ENCODE assay signal across 14 cellular contexts in the genomic region with DNA sequence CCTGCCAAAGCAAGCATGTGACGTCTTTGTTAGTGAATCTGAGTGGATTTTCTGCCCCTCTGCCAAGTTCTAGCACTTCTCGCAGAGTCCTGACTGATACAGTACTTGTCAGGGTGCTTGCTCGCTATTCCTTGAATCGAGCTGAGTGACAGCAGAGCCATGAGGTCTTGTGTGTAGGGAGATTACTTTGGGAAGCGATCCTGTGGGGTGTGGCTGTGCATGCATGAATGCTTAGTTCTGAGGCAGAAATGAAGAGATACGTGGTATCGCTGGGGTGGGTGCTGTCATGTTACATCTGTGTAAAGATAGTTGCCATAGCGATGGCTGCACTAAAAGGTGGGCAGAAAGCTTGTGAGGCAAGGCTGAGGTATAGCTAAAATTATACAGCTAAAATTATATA. TPM values are rescaled to one million over a fixed set of nuclear protein-coding genes. Genes with fewer than 3 reads are reported as not detected.
DNase-seq lines count a peak whose midpoint lies in the region.
"Had no signal": no experiment of that assay in that cellular context is flagged by ENCODE, and none has a peak within 500 bp of the region (broad histone marks: within the 10 kb centered on the region; RNA-seq: fewer than 3 reads in every experiment).

No MANE protein-coding gene starts in this region.

- H3K4me3 Mint-ChIP-seq in activated naive CD4-positive, alpha-beta T cell treated with anti-CD3 and anti-CD28 coated beads for 36 hours = no peak overlapping the region
- no peak overlapping the region for H3K4me3 Mint-ChIP-seq in activated CD4-positive, alpha-beta memory T cell treated with anti-CD3 and anti-CD28 coated beads, Interleukin-2, amount 10 ng/mL, durations not matched to agents 7 days and 5 days
- H3K4me3 Mint-ChIP-seq: CD4-positive, alpha-beta T cell; GM23338 had no signal

- intact Hi-C loops in activated naive CD4-positive, alpha-beta T cell treated with anti-CD3 and anti-CD28 coated beads for 36 hours (cut with micrococcal nuclease) = no loop called here

- no peaks in the 10 kb centered on the region for H3K9me3 Mint-ChIP-seq in activated naive CD4-positive, alpha-beta T cell treated with anti-CD3 and anti-CD28 coated beads for 36 hours
- no peaks in the 10 kb centered on the region for H3K9me3 Mint-ChIP-seq in activated CD4-positive, alpha-beta memory T cell treated with anti-CD3 and anti-CD28 coated beads, Interleukin-2, amount 10 ng/mL, durations not matched to agents 7 days and 5 days
- H3K9me3 Mint-ChIP-seq: CD4-positive, alpha-beta T cell; GM23338 had no signal

- H3K4me1 Mint-ChIP-seq in activated naive CD4-positive, alpha-beta T cell treated with anti-CD3 and anti-CD28 coated beads for 36 hours (ENCODE audit: low read depth) = peaks cover 13% of the 10 kb centered on the region
- H3K4me1 Mint-ChIP-seq in activated CD4-positive, alpha-beta memory T cell treated with anti-CD3 and anti-CD28 coated beads, Interleukin-2, amount 10 ng/mL, durations not matched to agents 7 days and 5 days = peaks cover 14% of the 10 kb centered on the region
- H3K4me1 Mint-ChIP-seq: GM23338 had no signal

- no peaks in the 10 kb centered on the region for H3K27me3 Mint-ChIP-seq in activated naive CD4-positive, alpha-beta T cell treated with anti-CD3 and anti-CD28 coated beads for 36 hours (ENCODE audit: low read depth)
- H3K27me3 Mint-ChIP-seq in activated CD4-positive, alpha-beta memory T cell treated with anti-CD3 and anti-CD28 coated beads, Interleukin-2, amount 10 ng/mL, durations not matched to agents 7 days and 5 days = no peaks in the 10 kb centered on the region
- H3K27me3 Mint-ChIP-seq: CD4-positive, alpha-beta T cell had no signal

- peak overlapping the region; percentile 21 for H3K27ac Mint-ChIP-seq in activated naive CD4-positive, alpha-beta T cell treated with anti-CD3 and anti-CD28 coated beads for 36 hours
- H3K27ac Mint-ChIP-seq in activated CD4-positive, alpha-beta memory T cell treated with anti-CD3 and anti-CD28 coated beads, Interleukin-2, amount 10 ng/mL, durations not matched to agents 7 days and 5 days = no peak overlapping the region
- H3K27ac Mint-ChIP-seq: CD4-positive, alpha-beta T cell; GM23338 had no signal

- DNase-seq in activated naive CD4-positive, alpha-beta T cell treated with anti-CD3 and anti-CD28 coated beads for 36 hours = no peak
- no peak for DNase-seq in activated naive CD4-positive, alpha-beta T cell treated with Interleukin-2 at 50 U/mL for 16 hours
- peak in 46 of 61 donors; percentile 4 to 97 (median 54) for DNase-seq in caudate nucleus (lab: John Stamatoyannopoulos, UW)
- peak; percentile 5 for DNase-seq in occipital lobe (lab: John Stamatoyannopoulos, UW)
- no peak for DNase-seq in NCI-H2227 treated with DMSO at 0.1 percent for 48 hours (lab: John Stamatoyannopoulos, UW)
- no peak for DNase-seq in effector CD8-positive, alpha-beta T cell (lab: John Stamatoyannopoulos, UW)
- DNase-seq in activated CD4-positive, alpha-beta memory T cell treated with anti-CD3 and anti-CD28 coated beads, Interleukin-2, amount 10 ng/mL, durations not matched to agents 7 days and 5 days = no peak
- DNase-seq: ACHN; C1 segment of cervical spinal cord; Calu3; CD4-positive, alpha-beta T cell; DMS 273 treated with DMSO at 0.1 percent for 48 hours; H7 had no signal

- POLR2A ChIA-PET in activated CD4-positive, alpha-beta memory T cell treated with anti-CD3 and anti-CD28 coated beads, Interleukin-2, amount 10 ng/mL, durations not matched to agents 7 days and 5 days (lab: Charles Lee) = interaction anchor here (1.9 kb wide), 1 partner anchor 31 kb away, joined by 5 read pairs; the partner anchor contains the start of gene TMEM50B

- H3K27ac ChIP-seq in caudate nucleus (ENCODE audit: low read depth, low read length) = peak overlapping the region; percentile 0

- H3K36me3 Mint-ChIP-seq in activated naive CD4-positive, alpha-beta T cell treated with anti-CD3 and anti-CD28 coated beads for 36 hours (ENCODE audit: low read depth) = peaks cover 57% of the 10 kb centered on the region
- H3K36me3 Mint-ChIP-seq in activated CD4-positive, alpha-beta memory T cell treated with anti-CD3 and anti-CD28 coated beads, Interleukin-2, amount 10 ng/mL, durations not matched to agents 7 days and 5 days (ENCODE audit: low read depth) = peaks cover 71% of the 10 kb centered on the region

- CTCF ChIA-PET in activated naive CD4-positive, alpha-beta T cell treated with anti-CD3 and anti-CD28 coated beads for 36 hours (lab: Charles Lee) = interaction anchor here (1.0 kb wide), 1 partner anchor 95 kb away, joined by 3 read pairs; no protein-coding TSS in a partner anchor
- CTCF ChIA-PET in activated CD4-positive, alpha-beta memory T cell treated with anti-CD3 and anti-CD28 coated beads, Interleukin-2, amount 10 ng/mL, durations not matched to agents 7 days and 5 days (lab: Charles Lee) = no interaction called here

RNA-seq across cellular contexts. Expression of gene DNAJC28, which starts 19.3 kb away (rescaled TPM):
- total RNA-seq in activated naive CD4-positive, alpha-beta T cell treated with anti-CD3 and anti-CD28 coated beads for 36 hours = under 1 TPM; 0.17 TPM
- 6.4 TPM for total RNA-seq in occipital lobe
- under 1 TPM; 0.55 to 0.60 TPM for total RNA-seq in activated CD4-positive, alpha-beta memory T cell treated with anti-CD3 and anti-CD28 coated beads, Interleukin-2, amount 10 ng/mL, durations not matched to agents 7 days and 5 days
- total RNA-seq: CD4-positive, alpha-beta T cell had no signal

RNA-seq across cellular contexts. Expression of gene TMEM50B, which starts 31.1 kb away (rescaled TPM):
- 10 to 100 TPM; 17.8 to 18.2 TPM for total RNA-seq in activated naive CD4-positive, alpha-beta T cell treated with anti-CD3 and anti-CD28 coated beads for 36 hours
- 54.1 TPM for total RNA-seq in occipital lobe
- 10 to 100 TPM; 26.5 to 28.2 TPM for total RNA-seq in activated CD4-positive, alpha-beta memory T cell treated with anti-CD3 and anti-CD28 coated beads, Interleukin-2, amount 10 ng/mL, durations not matched to agents 7 days and 5 days

RNA-seq across cellular contexts. Expression of gene GART, which starts 31.1 kb away (rescaled TPM):
- total RNA-seq in activated naive CD4-positive, alpha-beta T cell treated with anti-CD3 and anti-CD28 coated beads for 36 hours = 100 to 1,000 TPM; 234 to 237 TPM
- total RNA-seq in occipital lobe = 88.7 TPM
- total RNA-seq in activated CD4-positive, alpha-beta memory T cell treated with anti-CD3 and anti-CD28 coated beads, Interleukin-2, amount 10 ng/mL, durations not matched to agents 7 days and 5 days = 100 to 1,000 TPM; 108 to 111 TPM

RNA-seq across cellular contexts. Expression of gene SON, which starts 32.0 kb away (rescaled TPM):
- 100 to 1,000 TPM; 269 to 273 TPM for total RNA-seq in activated naive CD4-positive, alpha-beta T cell treated with anti-CD3 and anti-CD28 coated beads for 36 hours
- 119 TPM for total RNA-seq in occipital lobe
- total RNA-seq in activated CD4-positive, alpha-beta memory T cell treated with anti-CD3 and anti-CD28 coated beads, Interleukin-2, amount 10 ng/mL, durations not matched to agents 7 days and 5 days = 100 to 1,000 TPM; 279 to 290 TPM

Comparison
In these comparisons a context has a peak if more than half of its experiments do, and no peak if none do; other contexts are left out.
1. DNase-seq: peak in caudate nucleus (46 of 61) and occipital lobe (single experiment); none in activated naive CD4-positive, alpha-beta T cell treated with anti-CD3 and anti-CD28 coated beads for 36 hours (single experiment), activated naive CD4-positive, alpha-beta T cell treated with Interleukin-2 at 50 U/mL for 16 hours (single experiment), NCI-H2227 treated with DMSO at 0.1 percent for 48 hours (single experiment), effector CD8-positive, alpha-beta T cell (single experiment) and activated CD4-positive, alpha-beta memory T cell treated with anti-CD3 and anti-CD28 coated beads, Interleukin-2, amount 10 ng/mL, durations not matched to agents 7 days and 5 days (single experiment).